8 cellular contexts compared by ENCODE assay signal in genomic region chr1:230066466-230067404, GRCh38. TPM values are rescaled to one million over a fixed set of nuclear protein-coding genes. Genes with fewer than 3 reads are reported as not detected.
DNase-seq lines count a peak whose midpoint lies in the region; ATAC-seq and TF ChIP-seq lines count a peak whose summit lies in the region.

Gene GALNT2, plus strand, starts transcription at chr1:230067238. Its CDS starts 43 bp downstream, at chr1:230067281.

- H3K27me3 ChIP-seq in KMS-11 (ENCODE audit: insufficient read depth, low read depth) (no peaks in the 10 kb centered on the region), Peyer's patch (no peaks in the 10 kb centered on the region), muscle layer of colon (ENCODE audit: control insufficient read depth in 1 of 2, insufficient read depth in 2 of 2, low read length in 2 of 2) (no peaks in the 10 kb centered on the region)

- peak within 1 kb of the TSS; percentile 81 for H3K4me2 ChIP-seq in KMS-11

- H3K9ac ChIP-seq in KMS-11 (peak within 1 kb of the TSS; percentile 82), muscle layer of colon (ENCODE audit: low read length) (peak within 1 kb of the TSS; percentile 65)

- H3K4me3 ChIP-seq in KMS-11 (IDR thresholded peaks at IDR 0.05; ENCODE audit: insufficient read depth, low read depth, low read length) = peak within 1 kb of the TSS; percentile 91
- peak within 1 kb of the TSS; percentile 84 to 99 (median 91) for H3K4me3 ChIP-seq in Peyer's patch
- H3K4me3 ChIP-seq in muscle layer of colon (ENCODE audit: low read depth in 1 of 2, low read length in 2 of 2) = peak within 1 kb of the TSS; percentile 87 to 97

- DNase-seq in DMS79 (lab: John Stamatoyannopoulos, UW) (peak; percentile 68), Peyer's patch (peak; percentile 85 to 95 (median 94))
- peak; percentile 86 for DNase-seq in activated T-cell treated with anti-CD3 and anti-CD28 coated beads, Interleukin-2, amount 50 U/mL, for 4 hours
- peak; percentile 65 to 69 for DNase-seq in stimulated activated CD8-positive, alpha-beta memory T cell treated with anti-CD3 and anti-CD28 coated beads, Interleukin-7, amount 100 ng/mL, for 1 hour (ENCODE audit: low read depth in 2 of 2)

- peaks cover 24% of the 10 kb centered on the region for H4K20me1 ChIP-seq in KMS-11 (ENCODE audit: insufficient read depth)

- no peaks in the 10 kb centered on the region for H3K9me3 ChIP-seq in Peyer's patch
- H3K9me3 ChIP-seq in muscle layer of colon (ENCODE audit: low read length) = no peaks in the 10 kb centered on the region

- peak; percentile 70 to 77 for TF ChIP-seq POLR2A in Peyer's patch (IDR thresholded peaks at IDR 0.05)

- peaks cover 3% of the 10 kb centered on the region for H3K27me3 Mint-ChIP-seq in activated T-cell treated with anti-CD3 and anti-CD28 coated beads, Interleukin-2, amount 50 U/mL, for 4 hours (ENCODE audit: low read depth)

- H3K27ac ChIP-seq in KMS-11 (peak within 1 kb of the TSS; percentile 70), Peyer's patch (peak within 1 kb of the TSS; percentile 86 to 97 (median 92)), muscle layer of colon (ENCODE audit: low read depth, low read length) (peak within 1 kb of the TSS; percentile 95)

- peak within 1 kb of the TSS; percentile 68 for H2AFZ ChIP-seq in KMS-11 (ENCODE audit: low read depth)

- H3K4me3 Mint-ChIP-seq in activated T-cell treated with anti-CD3 and anti-CD28 coated beads, Interleukin-2, amount 50 U/mL, for 4 hours = peak within 1 kb of the TSS; percentile 90

- H3K4me1 Mint-ChIP-seq in activated T-cell treated with anti-CD3 and anti-CD28 coated beads, Interleukin-2, amount 50 U/mL, for 4 hours (ENCODE audit: low read depth) = peaks cover 32% of the 10 kb centered on the region

- H3K9me3 Mint-ChIP-seq in activated T-cell treated with anti-CD3 and anti-CD28 coated beads, Interleukin-2, amount 50 U/mL, for 4 hours = peaks cover 4% of the 10 kb centered on the region

- H3K4me1 ChIP-seq in KMS-11 (ENCODE audit: low read depth, poor library complexity, severe bottlenecking) = peaks cover 37% of the 10 kb centered on the region
- H3K4me1 ChIP-seq in Peyer's patch = peaks cover 0 to 15% (median 8%) of the 10 kb centered on the region in 4 donors
- peaks cover 27% of the 10 kb centered on the region for H3K4me1 ChIP-seq in muscle layer of colon (ENCODE audit: insufficient read depth, low read length)

- ATAC-seq in GM21737 (IDR thresholded peaks at IDR 0.05; ENCODE audit: unreplicated experiment) (peak; percentile 89), esophagus mucosa (peak; percentile 95)
- peak; percentile 91 to 92 for ATAC-seq in activated T-cell treated with anti-CD3 and anti-CD28 coated beads, Interleukin-2, amount 50 U/mL, for 4 hours

- no peaks in the 10 kb centered on the region for H3K36me3 ChIP-seq in KMS-11 (ENCODE audit: insufficient read depth)
- H3K36me3 ChIP-seq in Peyer's patch = no peaks in the 10 kb centered on the region
- H3K36me3 ChIP-seq in muscle layer of colon (ENCODE audit: insufficient read depth, low read length) = no peaks in the 10 kb centered on the region

- H3K36me3 Mint-ChIP-seq in activated T-cell treated with anti-CD3 and anti-CD28 coated beads, Interleukin-2, amount 50 U/mL, for 4 hours (ENCODE audit: insufficient read depth) = no peaks in the 10 kb centered on the region

- H3K79me2 ChIP-seq in KMS-11 (ENCODE audit: insufficient read depth, low read depth) = peaks cover 44% of the 10 kb centered on the region

- TF ChIP-seq CTCF in KMS-11 (conservative IDR thresholded peaks at IDR 0.05; ENCODE audit: low read depth, low read length) = no peak
- peak in 1 of 6 experiments; percentile 2 for TF ChIP-seq CTCF in Peyer's patch (IDR thresholded peaks at IDR 0.05)

RNA-seq across cellular contexts. Expression of gene GALNT2, which starts in this region (rescaled TPM):
- total RNA-seq in Peyer's patch (10 to 100 TPM; 36.3 to 52.5 (median 43.6) TPM), esophagus mucosa (37.6 TPM)
- total RNA-seq in activated T-cell treated with anti-CD3 and anti-CD28 coated beads, Interleukin-2, amount 50 U/mL, for 4 hours = 100 to 1,000 TPM in 1 of 3 donors, 10 to 100 TPM in 2; 83.9 to 101 (median 89.1) TPM

Comparison
In these comparisons a context has a peak if more than half of its experiments do, and no peak if none do; other contexts are left out.
1. Peak in every context shown above with its lines: DNase-seq, ATAC-seq, H3K4me3 ChIP-seq and H3K27ac ChIP-seq.